Comparison of ENCODE assay signal across 1 cellular context in the genomic region with DNA sequence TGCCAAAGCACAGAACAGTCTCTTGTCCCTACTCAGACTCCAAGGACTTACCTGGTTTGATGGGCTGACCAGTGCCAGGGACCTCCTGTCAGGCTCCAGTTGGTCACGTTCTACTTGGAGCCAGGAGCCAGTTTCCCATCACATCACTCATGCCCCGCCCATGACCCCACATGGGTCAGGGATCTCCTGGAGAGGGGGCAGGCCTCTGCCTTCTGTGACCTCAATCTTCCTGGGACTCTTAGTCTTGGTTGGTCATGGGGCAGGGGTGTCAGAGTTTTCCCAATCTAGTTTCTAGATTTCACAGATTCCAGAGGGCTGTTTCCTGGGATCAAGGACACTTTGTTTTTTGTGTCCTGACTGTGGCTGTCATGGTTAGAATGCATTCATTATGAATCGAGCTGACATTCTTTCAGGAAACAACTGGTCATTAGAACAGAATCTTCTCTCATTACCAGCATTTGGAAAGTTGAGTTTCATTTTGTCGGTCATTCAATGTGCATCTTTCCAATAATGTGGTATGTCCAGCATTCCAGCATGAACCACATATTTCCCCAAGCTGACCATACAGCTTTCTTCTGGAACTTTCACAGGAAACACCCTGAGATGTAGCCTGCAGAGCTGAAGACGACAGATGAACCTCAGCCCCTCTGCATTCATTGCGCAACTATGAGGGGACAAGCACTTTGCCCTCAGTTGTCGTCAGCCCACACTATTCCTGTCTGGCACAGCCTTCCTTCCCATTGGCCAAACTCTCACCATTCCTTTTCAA.
A peak's percentile ranks its signal among the peaks of the same experiment; 100 is the strongest.
TF ChIP-seq lines count a peak whose summit lies in the region.

No MANE protein-coding gene starts in this region.

TF ChIP-seq in K562, 482 proteins besides CTCF, POLR2A, EP300 and RAD21:
- TF ChIP-seq CEBPG (CRISPR knock-in tag; IDR thresholded peaks at IDR 0.05) (no peak), CEBPG (tag; conservative IDR thresholded peaks at IDR 0.05 in 1 of 2, IDR thresholded peaks at IDR 0.05 in 1 of 2) (peak; percentile 34 to 80; a peak in 3 of 4 replicates), CEBPB (tag; IDR thresholded peaks at IDR 0.05) (peak; percentile 74), ZNF134 (CRISPR knock-in tag; conservative IDR thresholded peaks at IDR 0.05) (no peak)
